Comparison of ENCODE assay signal across 17 cellular contexts in the genomic region with DNA sequence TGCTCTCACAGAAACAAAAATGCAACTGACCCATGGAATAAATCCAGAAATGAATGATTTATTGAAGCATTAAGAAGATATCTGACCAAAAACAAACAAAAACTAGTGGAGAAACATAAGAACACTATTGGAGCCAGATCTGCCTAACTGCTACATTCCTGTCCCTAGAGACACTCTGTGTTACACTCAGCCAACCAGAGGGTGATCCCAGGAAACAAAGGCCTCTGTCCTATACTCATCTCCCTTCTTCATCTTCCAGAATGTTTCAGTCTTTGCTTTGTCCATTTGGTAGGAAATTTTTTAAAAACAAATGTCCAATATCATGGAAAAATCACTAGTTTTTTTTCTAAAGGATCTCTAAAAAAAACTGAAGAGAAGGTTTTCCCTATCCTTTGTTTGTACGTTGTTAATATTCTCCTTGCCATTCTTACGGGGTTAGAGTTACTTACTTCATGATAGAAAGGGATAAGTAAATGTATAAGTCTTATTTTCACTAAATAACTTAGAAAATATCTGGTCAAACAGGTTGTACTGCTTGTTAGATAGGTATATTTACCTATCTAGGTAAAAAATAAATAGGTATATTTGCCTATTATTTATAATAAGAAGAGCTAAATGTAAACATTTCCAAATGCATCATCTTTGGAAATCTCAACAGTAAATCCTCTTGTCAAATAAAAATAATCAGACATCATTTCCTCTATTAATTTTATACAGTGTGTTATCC. TPM values are rescaled to one million over a fixed set of nuclear protein-coding genes. Genes with fewer than 3 reads are reported as not detected.
DNase-seq lines count a peak whose midpoint lies in the region; ATAC-seq and TF ChIP-seq lines count a peak whose summit lies in the region.
"Had no signal": no experiment of that assay in that cellular context is flagged by ENCODE, and none has a peak within 500 bp of the region (broad histone marks: within the 10 kb centered on the region; RNA-seq: fewer than 3 reads in every experiment).

No MANE protein-coding gene starts in this region.

- H3K14ac ChIP-seq in IMR-90 (replicated peaks; ENCODE audit: low read depth, low read length), result no peak overlapping the region

- CTCF ChIA-PET in IMR-90 (lab: Yijun Ruan, JAX), result no interaction called here

- no peak for TF ChIP-seq POLR2A in IMR-90 (IDR thresholded peaks at IDR 0.05; ENCODE audit: low read depth, low read length)
- no peak for TF ChIP-seq POLR2A in breast epithelium (IDR thresholded peaks at IDR 0.05)

- no peak overlapping the region for H4K91ac ChIP-seq in IMR-90 (ENCODE audit: insufficient read depth, low read depth, low read length)

- H4K5ac ChIP-seq in IMR-90 (ENCODE audit: low read depth, low read length), result no peak overlapping the region

- H3K27ac Mint-ChIP-seq in progenitor cell of endocrine pancreas, result peak overlapping the region; percentile 60
- H3K27ac Mint-ChIP-seq: HFFc6; T-helper 1 cell treated with Interleukin-12 subunit alpha and Interleukin-12 subunit beta and Interleukin-4 antibody, amounts not matched to agents 30 μg/mL and 1 μg/mL, for 36 hours had no signal

- dilution Hi-C loops in IMR-90 (cut with HindIII; ENCODE audit: low sequenced_read_pairs, unreplicated experiment), result no loop called here

- peaks cover 31% of the 10 kb centered on the region for H3K36me3 Mint-ChIP-seq in progenitor cell of endocrine pancreas (ENCODE audit: insufficient read depth)

- no peak overlapping the region for H3K56ac ChIP-seq in IMR-90 (ENCODE audit: extremely low read depth, insufficient read depth, low read length)

- no peak overlapping the region for H3K4me2 ChIP-seq in IMR-90 (ENCODE audit: low read depth, low read length)

- no peak overlapping the region for H2BK120ac ChIP-seq in IMR-90 (ENCODE audit: low read depth, low read length)

- DNase-seq in IMR-90, result no peak
- DNase-seq in OCI-M1 (lab: John Stamatoyannopoulos, UW), result peak; percentile 59
- peak; percentile 1 for DNase-seq in fibroblast of gingiva (ENCODE audit: low read depth)
- DNase-seq in progenitor cell of endocrine pancreas (ENCODE audit: low spot score, unreplicated experiment), result no peak
- no peak for DNase-seq in NCI-H82 (lab: John Stamatoyannopoulos, UW)
- no peak for DNase-seq in breast epithelium (ENCODE audit: low spot score in 2 of 2)
- DNase-seq: ACHN, Caco-2, DMS79, GOT3, HFFc6, NCI-H187 treated with DMSO at 0.1 percent for 48 hours, NCI-H510A, SHP77 had no signal

- H2BK5ac ChIP-seq in IMR-90 (ENCODE audit: low read depth, low read length, poor library complexity, severe bottlenecking), result no peak overlapping the region

- POLR2A ChIA-PET in IMR-90 (lab: Charles Lee; ENCODE audit: unreplicated experiment), result no interaction called here

- no peak for TF ChIP-seq RAD21 in IMR-90 (IDR thresholded peaks at IDR 0.05; ENCODE audit: low read length)

- no peak overlapping the region for H2BK20ac ChIP-seq in IMR-90 (ENCODE audit: low read depth, low read length)

- BruUV-seq in IMR-90 (replicated peaks; lab: Mats Ljungman, UMichigan), result no TSS peak

- no peaks in the 10 kb centered on the region for H3K9me1 ChIP-seq in IMR-90 (ENCODE audit: insufficient read depth, low read length)

- H3K27me3 ChIP-seq in IMR-90 (ENCODE audit: control insufficient read depth, insufficient read depth, low read length) (no peaks in the 10 kb centered on the region), breast epithelium (no peaks in the 10 kb centered on the region)

- H3K4ac ChIP-seq in IMR-90 (ENCODE audit: low read depth, low read length), result no peak overlapping the region

- H4K20me1 ChIP-seq in IMR-90 (ENCODE audit: insufficient read depth, low read length), result no peaks in the 10 kb centered on the region

- H3K79me1 ChIP-seq in IMR-90 (ENCODE audit: low read depth in 1 of 2, low read length in 2 of 2), result 0 out of 4 replicates have a peak, but pooled peaks cover 0 to 3% of the 10 kb centered on the region in 2 experiments

- no peak overlapping the region for H3K18ac ChIP-seq in IMR-90 (ENCODE audit: low read depth, low read length)

- H3K9ac ChIP-seq in IMR-90 (ENCODE audit: low read depth, low read length), result no peak overlapping the region

- intact Hi-C loops in IMR-90 (cut with micrococcal nuclease) (no loop called here), breast epithelium (cut with DNase I; ENCODE audit: low total_unique reads) (no loop called here)

- H3K23ac ChIP-seq in IMR-90 (ENCODE audit: low read depth, low read length), result no peak overlapping the region

- H3K27ac ChIP-seq in IMR-90 (ENCODE audit: insufficient read depth, low read length), result no peak overlapping the region
- no peak overlapping the region for H3K27ac ChIP-seq in breast epithelium

- H3K4me3 Mint-ChIP-seq in progenitor cell of endocrine pancreas (ENCODE audit: low read depth), result no peak overlapping the region
- H3K4me3 Mint-ChIP-seq: HFFc6 had no signal

- no peak overlapping the region for H2AK5ac ChIP-seq in IMR-90 (ENCODE audit: low read depth, low read length)

- no peak for TF ChIP-seq CTCF in IMR-90 (conservative IDR thresholded peaks at IDR 0.05; ENCODE audit: low read depth, low read length)
- TF ChIP-seq CTCF in progenitor cell of endocrine pancreas (IDR thresholded peaks at IDR 0.05; ENCODE audit: unreplicated experiment), result no peak
- no peak for TF ChIP-seq CTCF in breast epithelium (IDR thresholded peaks at IDR 0.05)

- H3K4me3 ChIP-seq in IMR-90 (ENCODE audit: insufficient read depth, low read depth, low read length), result no peak overlapping the region
- H3K4me3 ChIP-seq in breast epithelium, result no peak overlapping the region

- no peak overlapping the region for H2AFZ ChIP-seq in IMR-90 (replicated peaks; ENCODE audit: low read length, poor library complexity)

- in situ Hi-C loops in IMR-90 (cut with MboI; ENCODE audit: low sequenced_read_pairs), result no loop called here

- no peaks in the 10 kb centered on the region for H3K9me3 ChIP-seq in IMR-90 (ENCODE audit: control insufficient read depth, insufficient read depth, low read length)
- H3K9me3 ChIP-seq in breast epithelium, result no peaks in the 10 kb centered on the region
- H3K9me3 ChIP-seq: Caco-2 had no signal

- H3K36me3 ChIP-seq in IMR-90 (ENCODE audit: control insufficient read depth, insufficient read depth, low read length) (no peaks in the 10 kb centered on the region), breast epithelium (no peaks in the 10 kb centered on the region)

- H3K4me1 ChIP-seq in IMR-90 (ENCODE audit: control insufficient read depth, insufficient read depth, low read length), result peaks cover 2% of the 10 kb centered on the region; the same call in 1 of the 2 replicates
- no peaks in the 10 kb centered on the region for H3K4me1 ChIP-seq in breast epithelium

- peaks cover 10% of the 10 kb centered on the region for H3K9me3 Mint-ChIP-seq in progenitor cell of endocrine pancreas (ENCODE audit: low read depth)
- H3K9me3 Mint-ChIP-seq: HFFc6; T-helper 1 cell treated with Interleukin-12 subunit alpha and Interleukin-12 subunit beta and Interleukin-4 antibody, amounts not matched to agents 30 μg/mL and 1 μg/mL, for 36 hours had no signal

- H2AK9ac ChIP-seq in IMR-90 (replicated peaks; ENCODE audit: low read depth, low read length, poor library complexity), result no peak overlapping the region

- H2BK15ac ChIP-seq in IMR-90 (ENCODE audit: low read depth, low read length), result no peak overlapping the region

- ATAC-seq in IMR-90 (ENCODE audit: low read depth), result peak; percentile 42; the same call in 1 of the 2 replicates
- no peak for ATAC-seq in GM18511 (IDR thresholded peaks at IDR 0.05; ENCODE audit: unreplicated experiment)
- ATAC-seq: SK-N-SH treated with all-trans-retinoic acid at 6 μM for 48 hours had no signal

- H4K8ac ChIP-seq in IMR-90 (ENCODE audit: low read depth in 2 of 2, low read length in 2 of 2), result no peak overlapping the region

- no peaks in the 10 kb centered on the region for H3K27me3 Mint-ChIP-seq in progenitor cell of endocrine pancreas

- H3K4me1 Mint-ChIP-seq in progenitor cell of endocrine pancreas (ENCODE audit: low read depth), result peaks cover 5% of the 10 kb centered on the region

- no CpG with 5 or more reads among the region's 2 CpGs for WGBS in IMR-90 (ENCODE audit: extremely low coverage in 2 of 2, insufficient read length in 1 of 2), 2 experiments

TF ChIP-seq in IMR-90, 13 proteins besides CTCF, POLR2A, EP300 and RAD21 (continues in another document):
- TF ChIP-seq CEBPB (IDR thresholded peaks at IDR 0.05; ENCODE audit: low read depth, low read length) (no peak), RCOR1 (IDR thresholded peaks at IDR 0.05; ENCODE audit: insufficient replicate concordance, low read length) (no peak), ELK1 (IDR thresholded peaks at IDR 0.05; ENCODE audit: borderline replicate concordance, low read depth, low read length) (no peak), RFX5 (IDR thresholded peaks at IDR 0.05; ENCODE audit: low read depth, low read length) (no peak), BHLHE40 (IDR thresholded peaks at IDR 0.05; ENCODE audit: low read depth, low read length) (no peak), NFE2L2 (IDR thresholded peaks at IDR 0.05; ENCODE audit: low read depth, low read length) (no peak), SMC3 (IDR thresholded peaks at IDR 0.05; ENCODE audit: low read depth, low read length) (no peak)

RNA-seq across cellular contexts. Expression of gene NME7, which starts 59.1 kb away (rescaled TPM):
- total RNA-seq in IMR-90 (2012; rRNA removed), result 18.3 and 44.4 TPM in 2 replicates
- polyA plus RNA-seq in IMR-90 (2012; rRNA removed), result 14.6 and 22.4 TPM in 2 replicates
- 2.4 and 3.8 TPM in 2 replicates for polyA plus RNA-seq in IMR-90 (2012; cell fraction: cytosol; rRNA removed)
- polyA plus RNA-seq in IMR-90 (2012; cell fraction: nucleus; rRNA removed; ENCODE audit: low replicate concordance), result 0.62 and 4.6 TPM in 2 replicates
- total RNA-seq in progenitor cell of endocrine pancreas, result 32.7 and 39.4 TPM in 2 replicates
- 10 to 100 TPM; 13.0 to 22.8 (median 16.7) TPM for total RNA-seq in breast epithelium

RNA-seq across cellular contexts. Expression of gene BLZF1, which starts 59.5 kb away (rescaled TPM):
- 24.2 and 38.9 TPM in 2 replicates for total RNA-seq in IMR-90 (2012; rRNA removed)
- 11.4 and 14.2 TPM in 2 replicates for polyA plus RNA-seq in IMR-90 (2012; rRNA removed)
- 0.90 and 2.4 TPM in 2 replicates for polyA plus RNA-seq in IMR-90 (2012; cell fraction: cytosol; rRNA removed)
- polyA plus RNA-seq in IMR-90 (2012; cell fraction: nucleus; rRNA removed; ENCODE audit: low replicate concordance), result 0.88 and 15.0 TPM in 2 replicates
- total RNA-seq in progenitor cell of endocrine pancreas, result 18.6 and 20.2 TPM in 2 replicates
- total RNA-seq in breast epithelium, result 10 to 100 TPM; 22.0 to 34.8 (median 27.7) TPM

Comparison
In these comparisons a context has a peak if more than half of its experiments do, and no peak if none do; other contexts are left out.
1. DNase-seq: peak in OCI-M1 (single experiment) and fibroblast of gingiva (single experiment); none in IMR-90 (single experiment), progenitor cell of endocrine pancreas (single experiment), NCI-H82 (single experiment) and breast epithelium (0 of 2).